9 cellular contexts compared by ENCODE assay signal in the genomic region with DNA sequence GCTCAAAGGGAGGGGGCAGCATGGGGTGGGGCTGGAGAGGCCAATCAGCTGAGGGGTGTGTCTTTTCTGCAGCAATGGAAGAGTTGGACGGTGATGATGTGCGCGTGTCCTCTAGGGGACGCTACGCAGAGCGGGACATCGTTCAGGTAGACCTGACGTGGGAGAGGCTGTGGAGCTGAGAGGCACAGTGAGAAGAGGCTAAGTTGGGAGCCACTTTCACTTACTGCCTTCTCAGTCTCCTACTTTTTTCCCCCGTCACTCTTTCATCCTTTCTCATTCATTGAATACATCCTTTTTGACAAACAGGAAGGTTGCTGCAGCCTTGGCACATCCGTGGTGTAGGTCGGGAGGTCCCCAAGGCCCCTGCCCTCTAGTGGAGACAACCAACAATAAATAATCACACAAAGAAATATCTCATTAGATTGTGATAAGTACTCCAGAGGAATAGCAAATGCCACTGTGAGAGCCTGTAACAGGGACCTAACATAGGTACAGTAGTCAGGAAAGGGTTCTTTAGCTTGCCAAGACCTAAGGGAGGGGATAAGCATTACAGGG. TPM values are rescaled to one million over a fixed set of nuclear protein-coding genes. Genes with fewer than 3 reads are reported as not detected.
A peak's percentile ranks its signal among the peaks of the same experiment; 100 is the strongest.
DNase-seq lines count a peak whose midpoint lies in the region; ATAC-seq and TF ChIP-seq lines count a peak whose summit lies in the region.
"Had no signal": no experiment of that assay in that cellular context is flagged by ENCODE, and none has a peak within 500 bp of the region (broad histone marks: within the 10 kb centered on the region; RNA-seq: fewer than 3 reads in every experiment).

No MANE protein-coding gene starts in this region.

- DNase-seq in AML-193 (lab: John Stamatoyannopoulos, UW) (peak; percentile 62 to 73), T-cell (peak; percentile 29 to 72 (median 51))
- peak; percentile 28 to 44 for DNase-seq in central memory CD8-positive, alpha-beta T cell (ENCODE audit: low spot score in 2 of 2)
- DNase-seq in stimulated activated CD4-positive, alpha-beta T cell treated with anti-CD3 and anti-CD28 coated beads, Interleukin-12 subunit alpha, Interleukin-12 subunit beta, amount 100 ng/mL, for 4 hours = peak; percentile 25

- peak overlapping the region; percentile 75 to 79 for H3K27ac Mint-ChIP-seq in T-cell
- peak overlapping the region; percentile 20 for H3K27ac Mint-ChIP-seq in central memory CD8-positive, alpha-beta T cell (ENCODE audit: low read depth)

- H3K9me3 Mint-ChIP-seq in T-cell = no peaks in the 10 kb centered on the region
- no peaks in the 10 kb centered on the region for H3K9me3 Mint-ChIP-seq in central memory CD8-positive, alpha-beta T cell

- H3K36me3 Mint-ChIP-seq in T-cell = no peaks in the 10 kb centered on the region
- peaks cover 17% of the 10 kb centered on the region for H3K36me3 Mint-ChIP-seq in central memory CD8-positive, alpha-beta T cell (ENCODE audit: insufficient read depth)

- no peaks in the 10 kb centered on the region for H3K36me3 ChIP-seq in HEK293 (ENCODE audit: control insufficient read depth in 2 of 2, insufficient read depth in 1 of 2, low read length in 2 of 2)

- CTCF ChIA-PET in HEK293 (lab: Yijun Ruan, JAX) (interaction anchor here (0.6 to 1.6 kb wide), 8 partner anchors 9 to 374 kb away, joined by 3 to 8 read pairs (median 4); no protein-coding TSS in a partner anchor), T-cell (lab: Charles Lee) (interaction anchor here (0.5 to 1.7 kb wide), 21 partner anchors 9 to 515 kb away, joined by 3 to 8 read pairs (median 4); partner anchors contain the start of genes MTMR14 (in 1 of the 2) and OGG1 (in 1 of the 2))

- TF ChIP-seq CTCF in HEK293 (tag by site-specific recombination; IDR thresholded peaks at IDR 0.05) = no peak

- H3K27me3 Mint-ChIP-seq in T-cell = peaks cover 0 to 3% of the 10 kb centered on the region in 2 donors
- no peaks in the 10 kb centered on the region for H3K27me3 Mint-ChIP-seq in central memory CD8-positive, alpha-beta T cell

- no peaks in the 10 kb centered on the region for H3K4me1 ChIP-seq in HEK293 (ENCODE audit: control insufficient read depth, insufficient read depth, low read length)

- H3K27ac ChIP-seq in HEK293 (ENCODE audit: extremely low read depth, low read depth, low read length) = no peak overlapping the region

- no peaks in the 10 kb centered on the region for H3K9me3 ChIP-seq in HEK293 (ENCODE audit: control insufficient read depth, insufficient read depth, low read depth, low read length)

- peaks cover 27 to 31% (median 30%) of the 10 kb centered on the region in 3 donors for H3K4me1 Mint-ChIP-seq in T-cell
- peaks cover 23% of the 10 kb centered on the region for H3K4me1 Mint-ChIP-seq in central memory CD8-positive, alpha-beta T cell

- ATAC-seq in T-cell (replicated peaks in 1 of 4) (peak; percentile 15 to 29 (median 21)), HG03095 (IDR thresholded peaks at IDR 0.05; ENCODE audit: unreplicated experiment) (no peak), GM21528 (IDR thresholded peaks at IDR 0.05; ENCODE audit: low FRiP score, unreplicated experiment) (no peak), HG02759 (IDR thresholded peaks at IDR 0.05; ENCODE audit: unreplicated experiment) (no peak)
- ATAC-seq in central memory CD8-positive, alpha-beta T cell (replicated peaks; ENCODE audit: extremely low read depth, poor library complexity, severe bottlenecking) = peak; percentile 30

- POLR2A ChIA-PET in HEK293 (lab: Yijun Ruan, JAX) (no interaction called here), T-cell (lab: Charles Lee) (interaction anchor here in 1 of 2 donors (0.5 kb wide), 1 partner anchor 35 kb away, joined by 3 read pairs; no protein-coding TSS in a partner anchor)

- no peak overlapping the region for H3K4me3 ChIP-seq in HEK293 (ENCODE audit: low read depth, low read length)

- H3K4me3 Mint-ChIP-seq in T-cell = peak overlapping the region; percentile 56 to 72 (median 68)
- peak overlapping the region; percentile 58 for H3K4me3 Mint-ChIP-seq in central memory CD8-positive, alpha-beta T cell

TF ChIP-seq in HEK293, 187 proteins besides CTCF, POLR2A, EP300 and RAD21 (continues in another document):
- TF ChIP-seq ZNF423 (tag by site-specific recombination; IDR thresholded peaks at IDR 0.05) = no peak
- TF ChIP-seq PRDM10 (tag by site-specific recombination; IDR thresholded peaks at IDR 0.05) = peak; percentile 66
- 0 out of 2 replicates have a peak, but pooled peaks have one; percentile 62 for TF ChIP-seq ZNF580 (tag by site-specific recombination; IDR thresholded peaks at IDR 0.05)
- TF ChIP-seq ZNF37A (tag by site-specific recombination; IDR thresholded peaks at IDR 0.05) = no peak
- peak; percentile 90 for TF ChIP-seq PRDM1 (tag by site-specific recombination; IDR thresholded peaks at IDR 0.05)
- 0 out of 2 replicates have a peak, but pooled peaks have one; percentile 10 for TF ChIP-seq ZNF654 (tag by site-specific recombination; IDR thresholded peaks at IDR 0.05; ENCODE audit: low read depth)
- TF ChIP-seq ZNF114 (tag by site-specific recombination; IDR thresholded peaks at IDR 0.05) = no peak
- no peak for TF ChIP-seq ZNF16 (tag by site-specific recombination; IDR thresholded peaks at IDR 0.05; ENCODE audit: low read depth)
- TF ChIP-seq FEZF1 (tag by site-specific recombination; IDR thresholded peaks at IDR 0.05) = peak; percentile 42; the same call in 1 of the 2 replicates
- TF ChIP-seq KLF10 (tag by site-specific recombination; IDR thresholded peaks at IDR 0.05) = peak; percentile 88
- TF ChIP-seq ZFP41 (tag by site-specific recombination; IDR thresholded peaks at IDR 0.05; ENCODE audit: borderline replicate concordance) = no peak
- 0 out of 2 replicates have a peak, but pooled peaks have one; percentile 40 for TF ChIP-seq ZNF2 (tag by site-specific recombination; IDR thresholded peaks at IDR 0.05)
- peak; percentile 70 for TF ChIP-seq KLF9 (tag by site-specific recombination; IDR thresholded peaks at IDR 0.05; ENCODE audit: low read depth)
- peak; percentile 61 for TF ChIP-seq KLF1 (tag by site-specific recombination; IDR thresholded peaks at IDR 0.05)
- TF ChIP-seq ZNF416 (tag by site-specific recombination; IDR thresholded peaks at IDR 0.05) = no peak

RNA-seq across cellular contexts. Expression of gene BRPF1, which starts 4.4 kb away (rescaled TPM):
- total RNA-seq in T-cell = 10 to 100 TPM; 28.6 to 46.3 (median 39.0) TPM

RNA-seq across cellular contexts. Expression of gene OGG1, which starts 22.6 kb away (rescaled TPM):
- 10 to 100 TPM; 18.3 to 41.3 (median 38.1) TPM for total RNA-seq in T-cell

RNA-seq across cellular contexts. Expression of gene CPNE9, which starts 23.5 kb away (rescaled TPM):
- total RNA-seq in T-cell = 1 to 10 TPM in 1 of 5 donors, under 1 TPM in 3, not detected in 1; 0.19 to 1.5 (median 0.24) TPM
- total RNA-seq: lung microvascular endothelial cell had no signal

RNA-seq across cellular contexts. Expression of gene CAMK1, which starts 42.6 kb away (rescaled TPM):
- total RNA-seq in T-cell = 1 to 10 TPM; 1.1 to 1.7 (median 1.3) TPM

Comparison
In these comparisons a context has a peak if more than half of its experiments do, and no peak if none do; other contexts are left out.
1. ATAC-seq: peak in T-cell (4 of 4) and central memory CD8-positive, alpha-beta T cell (single experiment); none in HG03095 (single experiment), GM21528 (single experiment) and HG02759 (single experiment).
2. Peak in every context shown above with its lines, with median percentiles within 50 percentile points of each other: DNase-seq.